Comparison of ENCODE assay signal across 34 cellular contexts in genomic region chr2:55912926-55913325, GRCh38.
"Had no signal": no experiment of that assay in that cellular context is flagged by ENCODE, and none has a peak within 500 bp of the region (broad histone marks: within the 10 kb centered on the region; RNA-seq: fewer than 3 reads in every experiment).

No MANE protein-coding gene starts in this region.

- H3K4me2 ChIP-seq: KMS-11 had no signal

- H3K27ac ChIP-seq: KMS-11 had no signal

- DNase-seq: Karpas-422, Kasumi-1, MG63, MM.1S, MV-4-11, NCI-H1048, NCI-H1092, NCI-H1092 treated with DMSO at 0.1 percent for 48 hours, NCI-H1105, NCI-H1105 treated with DMSO at 0.1 percent for 48 hours, NCI-H1417, NCI-H1417 treated with DMSO at 0.1 percent for 48 hours, NCI-H1436, NCI-H1436 treated with DMSO at 0.1 percent for 48 hours, NCI-H146, NCI-H1694, NCI-H1694 treated with DMSO at 0.1 percent for 48 hours, NCI-H187, NCI-H187 treated with DMSO at 0.1 percent for 48 hours, NCI-H1930, NCI-H2029, NCI-H2029 treated with DMSO at 0.1 percent for 48 hours, NCI-H2081, NCI-H2081 treated with DMSO at 0.1 percent for 48 hours, NCI-H2107, NCI-H2171, NCI-H2171 treated with DMSO at 0.1 percent for 48 hours, NCI-H2227 treated with DMSO at 0.1 percent for 48 hours, NCI-H226, NCI-H345, NCI-H446, NCI-H446 treated with DMSO at 0.1 percent for 48 hours, NCI-H510A had no signal

- H3K9me3 ChIP-seq: MG63 had no signal

- H3K4me3 ChIP-seq: MG63 had no signal

- H3K9ac ChIP-seq: KMS-11 had no signal

- H3K27me3 ChIP-seq: MG63 had no signal
